15 cellular contexts compared by ENCODE assay signal in the genomic region with DNA sequence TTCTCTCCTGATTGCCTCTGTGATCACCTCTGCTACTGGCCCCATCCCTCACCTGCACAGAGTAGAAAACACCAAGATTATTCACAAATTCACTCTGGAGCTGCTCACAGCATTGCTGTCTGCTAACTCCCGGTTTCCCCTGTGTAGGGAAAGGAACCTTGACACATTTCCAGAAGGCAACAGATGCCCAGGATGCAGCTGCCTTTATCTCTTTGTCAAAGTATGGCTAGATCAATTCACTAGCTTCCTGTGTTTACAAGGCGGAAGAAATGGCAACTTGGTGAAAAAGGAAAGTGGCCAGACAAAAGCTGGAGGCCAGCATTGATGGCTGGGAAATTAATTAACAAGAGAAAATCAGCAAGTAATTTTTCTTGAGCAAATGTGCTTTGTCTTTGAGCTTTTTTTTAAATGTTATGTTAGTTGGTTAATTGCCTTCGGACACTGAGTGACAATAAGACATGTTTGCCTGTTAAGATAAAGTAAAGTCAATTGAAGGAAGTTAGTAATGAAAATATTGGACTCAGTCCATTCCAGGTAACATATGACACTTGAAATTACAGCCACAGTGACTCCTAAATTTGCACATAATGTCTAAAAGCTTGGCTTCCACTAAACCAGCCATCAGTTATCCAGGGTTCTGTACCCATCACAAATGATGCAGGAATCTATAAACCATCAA.
"Had no signal": no experiment of that assay in that cellular context is flagged by ENCODE, and none has a peak within 500 bp of the region (broad histone marks: within the 10 kb centered on the region; RNA-seq: fewer than 3 reads in every experiment).

No MANE protein-coding gene starts in this region.

- H3K27ac Mint-ChIP-seq: activated naive CD4-positive, alpha-beta T cell treated with anti-CD3 and anti-CD28 coated beads, Interleukin-2, amount 10 ng/mL, durations not matched to agents 7 days and 5 days; natural killer cell had no signal

- H3K4me1 Mint-ChIP-seq: activated naive CD4-positive, alpha-beta T cell treated with anti-CD3 and anti-CD28 coated beads, Interleukin-2, amount 10 ng/mL, durations not matched to agents 7 days and 5 days; natural killer cell had no signal

- ATAC-seq: esophagus mucosa, natural killer cell, right cardiac atrium had no signal

- H3K4me3 Mint-ChIP-seq: activated naive CD4-positive, alpha-beta T cell treated with anti-CD3 and anti-CD28 coated beads, Interleukin-2, amount 10 ng/mL, durations not matched to agents 7 days and 5 days; natural killer cell had no signal

- DNase-seq: activated CD4-positive, alpha-beta T cell treated with anti-CD3 and anti-CD28 coated beads for 1 hour; activated CD4-positive, alpha-beta T cell treated with anti-CD3 and anti-CD28 coated beads, Interleukin-2, amount 50 U/mL, for 4 hours; activated naive CD4-positive, alpha-beta T cell treated with anti-CD3 and anti-CD28 coated beads, Interleukin-2, amount 10 ng/mL, durations not matched to agents 7 days and 5 days; activated T-cell treated with anti-CD3 and anti-CD28 coated beads for 4 hours; hypothalamus; mesendoderm; natural killer cell; nucleus accumbens; right cardiac atrium; stimulated activated CD4-positive, alpha-beta T cell treated with anti-CD3 and anti-CD28 coated beads, Interleukin-15, amount 100 ng/mL, for 24 hours; stimulated activated CD4-positive, alpha-beta T cell treated with anti-CD3 and anti-CD28 coated beads, Interleukin-4, amount 100 ng/mL, for 1 hour; stimulated activated naive CD4-positive, alpha-beta T cell; tibial artery had no signal

- H3K27me3 Mint-ChIP-seq: activated naive CD4-positive, alpha-beta T cell treated with anti-CD3 and anti-CD28 coated beads, Interleukin-2, amount 10 ng/mL, durations not matched to agents 7 days and 5 days had no signal

- FAIRE-seq: urothelium cell line had no signal

- H3K36me3 Mint-ChIP-seq: activated naive CD4-positive, alpha-beta T cell treated with anti-CD3 and anti-CD28 coated beads, Interleukin-2, amount 10 ng/mL, durations not matched to agents 7 days and 5 days; natural killer cell had no signal
